ENCODE assay signal across 8 cellular contexts in genomic region chr11:59097113-59097708, GRCh38. TPM values are rescaled to one million over a fixed set of nuclear protein-coding genes. Genes with fewer than 3 reads are reported as not detected.
DNase-seq lines count a peak whose midpoint lies in the region; ATAC-seq, FAIRE-seq and TF ChIP-seq lines count a peak whose summit lies in the region.

No MANE protein-coding gene starts in this region.

- no peaks in the 10 kb centered on the region for H3K36me3 Mint-ChIP-seq in activated T-helper 2 cell treated with anti-CD3 and anti-CD28 coated beads, Interferon-gamma antibody, Interleukin-2, Interleukin-4, amounts not matched to agents 10 μg/mL and 5 μg/mL and 100 μg/mL, durations not matched to agents 14 hours and 24 hours and 36 hours (ENCODE audit: low read depth)
- H3K36me3 Mint-ChIP-seq in glutamatergic neuron (ENCODE audit: unreplicated experiment) = no peaks in the 10 kb centered on the region

- no peak overlapping the region for H3K27ac ChIP-seq in gastrocnemius medialis

- DNase-seq in GF-D8 (lab: John Stamatoyannopoulos, UW) = peak; percentile 12
- DNase-seq in RCC 7860 (ENCODE audit: low spot score) = peak; percentile 18
- DNase-seq in activated T-helper 2 cell treated with anti-CD3 and anti-CD28 coated beads, Interferon-gamma antibody, Interleukin-2, Interleukin-4, amounts not matched to agents 10 μg/mL and 5 μg/mL and 100 μg/mL, durations not matched to agents 14 hours and 24 hours and 36 hours (ENCODE audit: low spot score) = peak; percentile 40
- DNase-seq in glutamatergic neuron = peak; percentile 69
- no peak for DNase-seq in gastrocnemius medialis

- no peak overlapping the region for H3K4me3 ChIP-seq in gastrocnemius medialis

- no peaks in the 10 kb centered on the region for H3K36me3 ChIP-seq in gastrocnemius medialis

- H3K9me3 ChIP-seq in gastrocnemius medialis = no peaks in the 10 kb centered on the region

- in situ Hi-C loops in gastrocnemius medialis (cut with MboI; ENCODE audit: low sequenced_read_pairs in 4 of 4) = loop anchor here in 1 of 4 donors (10.0 kb wide), 1 partner anchor 58 kb away; no protein-coding TSS in a partner anchor

- H3K27me3 ChIP-seq in gastrocnemius medialis = peaks cover under 1 to 10% (median 4%) of the 10 kb centered on the region in 3 donors

- H3K4me3 Mint-ChIP-seq in activated T-helper 2 cell treated with anti-CD3 and anti-CD28 coated beads, Interferon-gamma antibody, Interleukin-2, Interleukin-4, amounts not matched to agents 10 μg/mL and 5 μg/mL and 100 μg/mL, durations not matched to agents 14 hours and 24 hours and 36 hours (ENCODE audit: low read depth) = no peak overlapping the region
- no peak overlapping the region for H3K4me3 Mint-ChIP-seq in glutamatergic neuron (ENCODE audit: unreplicated experiment)

- ATAC-seq in HG02938 (IDR thresholded peaks at IDR 0.05; ENCODE audit: unreplicated experiment) (peak; percentile 34), gastrocnemius medialis (no peak), HG03457 (IDR thresholded peaks at IDR 0.05; ENCODE audit: unreplicated experiment) (no peak), GM21526 (IDR thresholded peaks at IDR 0.05; ENCODE audit: low FRiP score, unreplicated experiment) (no peak)

- no peak overlapping the region for H3K27ac Mint-ChIP-seq in activated T-helper 2 cell treated with anti-CD3 and anti-CD28 coated beads, Interferon-gamma antibody, Interleukin-2, Interleukin-4, amounts not matched to agents 10 μg/mL and 5 μg/mL and 100 μg/mL, durations not matched to agents 14 hours and 24 hours and 36 hours
- H3K27ac Mint-ChIP-seq in glutamatergic neuron (ENCODE audit: unreplicated experiment) = no peak overlapping the region

- H3K4me1 ChIP-seq in gastrocnemius medialis = no peaks in the 10 kb centered on the region

- intact Hi-C loops in activated T-helper 2 cell treated with anti-CD3 and anti-CD28 coated beads, Interferon-gamma antibody, Interleukin-2, Interleukin-4, amounts not matched to agents 10 μg/mL and 5 μg/mL and 100 μg/mL, durations not matched to agents 14 hours and 24 hours and 36 hours (cut with micrococcal nuclease) = loop anchor here (1.0 kb wide), 2 partner anchors 39 to 61 kb away; no protein-coding TSS in a partner anchor
- intact Hi-C loops in gastrocnemius medialis (cut with DNase I; ENCODE audit: low total_unique reads) = loop anchor here (1.0 kb wide), 1 partner anchor 39 kb away; no protein-coding TSS in a partner anchor

- no peaks in the 10 kb centered on the region for H3K9me3 Mint-ChIP-seq in activated T-helper 2 cell treated with anti-CD3 and anti-CD28 coated beads, Interferon-gamma antibody, Interleukin-2, Interleukin-4, amounts not matched to agents 10 μg/mL and 5 μg/mL and 100 μg/mL, durations not matched to agents 14 hours and 24 hours and 36 hours
- no peaks in the 10 kb centered on the region for H3K9me3 Mint-ChIP-seq in glutamatergic neuron (ENCODE audit: unreplicated experiment)

- TF ChIP-seq CTCF in glutamatergic neuron (IDR thresholded peaks at IDR 0.05; ENCODE audit: partially characterized antibody, unreplicated experiment) (peak; percentile 62), gastrocnemius medialis (IDR thresholded peaks at IDR 0.05 in 4 of 5, conservative IDR thresholded peaks at IDR 0.05 in 1 of 5) (peak in 4 of 5 experiments; percentile 9 to 51 (median 41))

- no peak for TF ChIP-seq POLR2A in gastrocnemius medialis (IDR thresholded peaks at IDR 0.05)

- H3K4me1 Mint-ChIP-seq in activated T-helper 2 cell treated with anti-CD3 and anti-CD28 coated beads, Interferon-gamma antibody, Interleukin-2, Interleukin-4, amounts not matched to agents 10 μg/mL and 5 μg/mL and 100 μg/mL, durations not matched to agents 14 hours and 24 hours and 36 hours (ENCODE audit: low read depth) = peaks cover 7% of the 10 kb centered on the region
- H3K4me1 Mint-ChIP-seq in glutamatergic neuron (ENCODE audit: low read depth, unreplicated experiment) = no peaks in the 10 kb centered on the region

- peaks cover 15% of the 10 kb centered on the region for H3K27me3 Mint-ChIP-seq in activated T-helper 2 cell treated with anti-CD3 and anti-CD28 coated beads, Interferon-gamma antibody, Interleukin-2, Interleukin-4, amounts not matched to agents 10 μg/mL and 5 μg/mL and 100 μg/mL, durations not matched to agents 14 hours and 24 hours and 36 hours (ENCODE audit: low read depth)
- peaks cover 2% of the 10 kb centered on the region for H3K27me3 Mint-ChIP-seq in glutamatergic neuron (ENCODE audit: unreplicated experiment)

- no peak for FAIRE-seq in RCC 7860 (lab: Jason Lieb, UNC)

RNA-seq across cellular contexts. Expression of gene FAM111B, which starts 9.8 kb away (rescaled TPM):
- total RNA-seq in activated T-helper 2 cell treated with anti-CD3 and anti-CD28 coated beads, Interferon-gamma antibody, Interleukin-2, Interleukin-4, amounts not matched to agents 10 μg/mL and 5 μg/mL and 100 μg/mL, durations not matched to agents 14 hours and 24 hours and 36 hours = 57.6 and 59.4 TPM in 2 replicates
- total RNA-seq in glutamatergic neuron (ENCODE audit: unreplicated experiment) (6.4 TPM), gastrocnemius medialis (under 1 TPM in 1 of 4 donors, not detected in 3; 0.31 TPM)

RNA-seq across cellular contexts. Expression of gene GLYATL1B, which starts 11.1 kb away (rescaled TPM):
- not detected in 2 replicates for total RNA-seq in activated T-helper 2 cell treated with anti-CD3 and anti-CD28 coated beads, Interferon-gamma antibody, Interleukin-2, Interleukin-4, amounts not matched to agents 10 μg/mL and 5 μg/mL and 100 μg/mL, durations not matched to agents 14 hours and 24 hours and 36 hours
- total RNA-seq in glutamatergic neuron (ENCODE audit: unreplicated experiment) = not detected
- total RNA-seq in gastrocnemius medialis = not detected

RNA-seq across cellular contexts. Expression of gene FAM111A, which starts 45.4 kb away (rescaled TPM):
- 66.2 and 69.1 TPM in 2 replicates for total RNA-seq in activated T-helper 2 cell treated with anti-CD3 and anti-CD28 coated beads, Interferon-gamma antibody, Interleukin-2, Interleukin-4, amounts not matched to agents 10 μg/mL and 5 μg/mL and 100 μg/mL, durations not matched to agents 14 hours and 24 hours and 36 hours
- total RNA-seq in glutamatergic neuron (ENCODE audit: unreplicated experiment) (3.1 TPM), gastrocnemius medialis (1 to 10 TPM; 2.0 to 7.0 (median 3.7) TPM)

Comparison
In these comparisons a context has a peak if more than half of its experiments do, and no peak if none do; other contexts are left out.
1. DNase-seq: peak in GF-D8 (single experiment), RCC 7860 (single experiment), activated T-helper 2 cell treated with anti-CD3 and anti-CD28 coated beads, Interferon-gamma antibody, Interleukin-2, Interleukin-4, amounts not matched to agents 10 μg/mL and 5 μg/mL and 100 μg/mL, durations not matched to agents 14 hours and 24 hours and 36 hours (single experiment) and glutamatergic neuron (single experiment); none in gastrocnemius medialis (0 of 2).